ENCODE assay signal across 1 cellular context in the genomic region with DNA sequence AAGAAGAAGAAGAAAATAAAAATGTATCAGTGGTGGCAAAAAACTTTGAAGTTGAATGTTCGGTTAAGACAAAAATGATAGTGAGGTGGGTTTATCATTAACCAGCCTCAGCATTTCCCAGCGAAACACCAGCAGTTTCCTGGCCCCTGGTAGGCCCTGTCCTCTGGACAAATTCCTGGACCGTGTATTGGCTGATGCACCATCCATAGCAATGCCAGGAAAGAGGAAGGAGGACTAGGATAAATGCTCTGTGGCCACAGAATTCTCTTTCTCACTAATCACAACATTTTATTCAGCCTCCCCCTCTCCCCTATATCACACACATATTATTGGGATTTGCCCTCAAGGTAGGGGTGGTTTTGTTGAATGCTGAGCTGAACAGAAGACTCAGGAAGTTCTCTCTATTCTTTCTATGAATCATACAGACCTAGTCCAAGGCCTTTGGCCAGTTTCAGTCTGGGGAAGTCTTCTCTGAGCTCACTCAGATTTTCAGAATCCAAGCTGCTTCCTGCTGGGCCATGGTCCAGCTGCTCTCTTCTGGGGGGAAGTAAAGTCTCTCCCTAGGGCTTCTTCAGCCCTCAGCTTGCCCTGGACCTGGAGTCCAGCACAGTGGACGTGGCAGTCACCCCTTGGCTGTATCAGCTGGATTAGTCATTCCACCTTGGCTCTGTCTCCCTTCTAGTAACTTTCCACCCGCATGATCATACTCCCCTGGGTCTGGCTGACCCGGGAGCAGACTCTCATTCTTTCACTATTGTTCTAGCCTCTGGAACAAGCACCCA.
TF ChIP-seq lines count a peak whose summit lies in the region.

No MANE protein-coding gene starts in this region.

TF ChIP-seq in A549, 52 proteins besides CTCF, POLR2A, EP300 and RAD21 (continued from another document):
- TF ChIP-seq HOXB5 (CRISPR knock-in tag; IDR thresholded peaks at IDR 0.05): no peak
- TF ChIP-seq TFCP2L1 (CRISPR knock-in tag; IDR thresholded peaks at IDR 0.05): no peak
- no peak for TF ChIP-seq FOSB (CRISPR knock-in tag; IDR thresholded peaks at IDR 0.05)
- no peak for TF ChIP-seq BHLHE40 (IDR thresholded peaks at IDR 0.05; ENCODE audit: low read depth, low read length)
- peak; percentile 22; the same call in 1 of the 3 replicates for TF ChIP-seq SMC3 (IDR thresholded peaks at IDR 0.05)
- TF ChIP-seq ZNF302 (CRISPR knock-in tag; IDR thresholded peaks at IDR 0.05): no peak
- TF ChIP-seq EHMT2 (IDR thresholded peaks at IDR 0.05; ENCODE audit: low read depth): no peak
- no peak for TF ChIP-seq PHF8 (IDR thresholded peaks at IDR 0.05; ENCODE audit: borderline replicate concordance, low read depth)
- peak; percentile 63 for TF ChIP-seq MAFK (IDR thresholded peaks at IDR 0.05; ENCODE audit: partially characterized antibody)
- TF ChIP-seq TP53 (CRISPR knock-in tag; IDR thresholded peaks at IDR 0.05): no peak
- TF ChIP-seq, protein P1, sequence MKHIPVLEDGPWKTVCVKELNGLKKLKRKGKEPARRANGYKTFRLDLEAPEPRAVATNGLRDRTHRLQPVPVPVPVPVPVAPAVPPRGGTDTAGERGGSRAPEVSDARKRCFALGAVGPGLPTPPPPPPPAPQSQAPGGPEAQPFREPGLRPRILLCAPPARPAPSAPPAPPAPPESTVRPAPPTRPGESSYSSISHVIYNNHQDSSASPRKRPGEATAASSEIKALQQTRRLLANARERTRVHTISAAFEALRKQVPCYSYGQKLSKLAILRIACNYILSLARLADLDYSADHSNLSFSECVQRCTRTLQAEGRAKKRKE (CRISPR knock-in tag; IDR thresholded peaks at IDR 0.05; ENCODE audit: low read depth): no peak
- no peak for TF ChIP-seq ZFP36 (IDR thresholded peaks at IDR 0.05; ENCODE audit: borderline replicate concordance, partially characterized antibody)
- TF ChIP-seq CEBPB (IDR thresholded peaks at IDR 0.05): no peak
- no peak for TF ChIP-seq RCOR1 (IDR thresholded peaks at IDR 0.05; ENCODE audit: low read depth, low read length)
- TF ChIP-seq RARB (CRISPR knock-in tag; IDR thresholded peaks at IDR 0.05): no peak
- TF ChIP-seq JUNB (IDR thresholded peaks at IDR 0.05): peak; percentile 73
- TF ChIP-seq, protein P2, sequence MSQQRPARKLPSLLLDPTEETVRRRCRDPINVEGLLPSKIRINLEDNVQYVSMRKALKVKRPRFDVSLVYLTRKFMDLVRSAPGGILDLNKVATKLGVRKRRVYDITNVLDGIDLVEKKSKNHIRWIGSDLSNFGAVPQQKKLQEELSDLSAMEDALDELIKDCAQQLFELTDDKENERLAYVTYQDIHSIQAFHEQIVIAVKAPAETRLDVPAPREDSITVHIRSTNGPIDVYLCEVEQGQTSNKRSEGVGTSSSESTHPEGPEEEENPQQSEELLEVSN (IDR thresholded peaks at IDR 0.05; ENCODE audit: borderline replicate concordance, low read depth): no peak
- no peak for TF ChIP-seq ZSCAN20 (CRISPR knock-in tag; IDR thresholded peaks at IDR 0.05)
- TF ChIP-seq JUN (IDR thresholded peaks at IDR 0.05): peak; percentile 79 to 96
- TF ChIP-seq RFX5 (IDR thresholded peaks at IDR 0.05): no peak
- TF ChIP-seq FOXS1 (CRISPR knock-in tag; IDR thresholded peaks at IDR 0.05): no peak
- TF ChIP-seq, protein P3, sequence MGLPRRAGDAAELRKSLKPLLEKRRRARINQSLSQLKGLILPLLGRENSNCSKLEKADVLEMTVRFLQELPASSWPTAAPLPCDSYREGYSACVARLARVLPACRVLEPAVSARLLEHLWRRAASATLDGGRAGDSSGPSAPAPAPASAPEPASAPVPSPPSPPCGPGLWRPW (IDR thresholded peaks at IDR 0.05): no peak
- TF ChIP-seq NR3C1 (IDR thresholded peaks at IDR 0.05): no peak
- TF ChIP-seq, protein P4, sequence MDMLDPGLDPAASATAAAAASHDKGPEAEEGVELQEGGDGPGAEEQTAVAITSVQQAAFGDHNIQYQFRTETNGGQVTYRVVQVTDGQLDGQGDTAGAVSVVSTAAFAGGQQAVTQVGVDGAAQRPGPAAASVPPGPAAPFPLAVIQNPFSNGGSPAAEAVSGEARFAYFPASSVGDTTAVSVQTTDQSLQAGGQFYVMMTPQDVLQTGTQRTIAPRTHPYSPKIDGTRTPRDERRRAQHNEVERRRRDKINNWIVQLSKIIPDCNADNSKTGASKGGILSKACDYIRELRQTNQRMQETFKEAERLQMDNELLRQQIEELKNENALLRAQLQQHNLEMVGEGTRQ (IDR thresholded peaks at IDR 0.05): no peak
- TF ChIP-seq GATA3 (IDR thresholded peaks at IDR 0.05; ENCODE audit: borderline replicate concordance): peak; percentile 49; the same call in 1 of the 2 replicates
- no peak for TF ChIP-seq HOXA7 (CRISPR knock-in tag; IDR thresholded peaks at IDR 0.05)
- no peak for TF ChIP-seq CBX8 (IDR thresholded peaks at IDR 0.05)
- TF ChIP-seq NPAS2 (CRISPR knock-in tag; IDR thresholded peaks at IDR 0.05; ENCODE audit: borderline replicate concordance): no peak
- TF ChIP-seq CHD4 (IDR thresholded peaks at IDR 0.05; ENCODE audit: borderline replicate concordance): no peak
- TF ChIP-seq, protein P5, sequence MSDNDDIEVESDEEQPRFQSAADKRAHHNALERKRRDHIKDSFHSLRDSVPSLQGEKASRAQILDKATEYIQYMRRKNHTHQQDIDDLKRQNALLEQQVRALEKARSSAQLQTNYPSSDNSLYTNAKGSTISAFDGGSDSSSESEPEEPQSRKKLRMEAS (IDR thresholded peaks at IDR 0.05): peak; percentile 82
- TF ChIP-seq, protein P6, sequence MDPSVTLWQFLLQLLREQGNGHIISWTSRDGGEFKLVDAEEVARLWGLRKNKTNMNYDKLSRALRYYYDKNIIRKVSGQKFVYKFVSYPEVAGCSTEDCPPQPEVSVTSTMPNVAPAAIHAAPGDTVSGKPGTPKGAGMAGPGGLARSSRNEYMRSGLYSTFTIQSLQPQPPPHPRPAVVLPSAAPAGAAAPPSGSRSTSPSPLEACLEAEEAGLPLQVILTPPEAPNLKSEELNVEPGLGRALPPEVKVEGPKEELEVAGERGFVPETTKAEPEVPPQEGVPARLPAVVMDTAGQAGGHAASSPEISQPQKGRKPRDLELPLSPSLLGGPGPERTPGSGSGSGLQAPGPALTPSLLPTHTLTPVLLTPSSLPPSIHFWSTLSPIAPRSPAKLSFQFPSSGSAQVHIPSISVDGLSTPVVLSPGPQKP (IDR thresholded peaks at IDR 0.05; ENCODE audit: low read depth, low read length): no peak
- no peak for TF ChIP-seq HOXB13 (CRISPR knock-in tag; IDR thresholded peaks at IDR 0.05; ENCODE audit: low read depth)
